19 cellular contexts compared by ENCODE assay signal in the genomic region with DNA sequence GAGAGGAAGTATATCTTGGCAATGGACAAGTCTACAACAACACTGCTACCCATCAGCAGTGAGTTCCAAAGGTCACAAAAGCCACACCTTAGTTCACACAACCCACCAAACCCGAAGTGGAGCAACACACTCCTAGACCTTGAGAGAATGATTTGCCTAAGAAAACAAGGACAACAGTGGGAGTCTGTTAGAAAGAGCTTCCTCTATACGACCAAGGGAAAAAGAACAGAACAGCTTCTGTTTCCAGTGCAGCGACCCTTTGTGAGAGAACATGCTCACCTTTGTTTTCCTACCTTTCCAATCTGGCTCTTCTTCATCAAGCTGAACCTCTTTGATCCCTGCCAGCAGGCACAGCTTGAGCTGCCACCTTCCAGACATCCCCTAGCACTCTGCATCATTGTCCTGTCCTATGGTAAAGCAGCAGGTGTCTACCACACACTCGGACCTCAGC. TPM values are rescaled to one million over a fixed set of nuclear protein-coding genes. Genes with fewer than 3 reads are reported as not detected.
DNase-seq lines count a peak whose midpoint lies in the region; ATAC-seq and TF ChIP-seq lines count a peak whose summit lies in the region.
"Had no signal": no experiment of that assay in that cellular context is flagged by ENCODE, and none has a peak within 500 bp of the region (broad histone marks: within the 10 kb centered on the region; RNA-seq: fewer than 3 reads in every experiment).

No MANE protein-coding gene starts in this region.

- H3K27ac ChIP-seq in PC-3 (ENCODE audit: low read length) (0 out of 2 replicates have a peak overlapping the region, but pooled peaks have one; percentile 94), WERI-Rb-1 (no peak overlapping the region)

- no peaks in the 10 kb centered on the region for H3K36me3 ChIP-seq in PC-3 (ENCODE audit: low read depth, low read length)
- H3K36me3 ChIP-seq in WERI-Rb-1 = no peaks in the 10 kb centered on the region

- H2AFZ ChIP-seq in PC-3 (ENCODE audit: low read length) = no peak overlapping the region

- H3K27me3 Mint-ChIP-seq in progenitor cell of endocrine pancreas = no peaks in the 10 kb centered on the region

- peak overlapping the region; percentile 11 for H3K27ac Mint-ChIP-seq in progenitor cell of endocrine pancreas

- H3K4me1 Mint-ChIP-seq in progenitor cell of endocrine pancreas (ENCODE audit: low read depth) = peaks cover 16% of the 10 kb centered on the region
- H3K4me1 Mint-ChIP-seq: CD4-positive, CD25-positive, alpha-beta regulatory T cell had no signal

- H3K4me3 Mint-ChIP-seq in progenitor cell of endocrine pancreas (ENCODE audit: low read depth) = no peak overlapping the region
- H3K4me3 Mint-ChIP-seq: CD4-positive, CD25-positive, alpha-beta regulatory T cell had no signal

- H3K4me1 ChIP-seq in PC-3 (ENCODE audit: insufficient read depth, low read length) = peaks cover 22% of the 10 kb centered on the region

- no peak overlapping the region for H3K9ac ChIP-seq in PC-3 (ENCODE audit: low read length)

- H4K20me1 ChIP-seq in PC-3 (ENCODE audit: low read length) = no peaks in the 10 kb centered on the region

- no peaks in the 10 kb centered on the region for H3K79me2 ChIP-seq in PC-3 (ENCODE audit: low read length)

- H3K27me3 ChIP-seq in PC-3 (ENCODE audit: low read length) = no peaks in the 10 kb centered on the region
- H3K27me3 ChIP-seq in WERI-Rb-1 (ENCODE audit: insufficient read depth, low read depth, severe bottlenecking) = no peaks in the 10 kb centered on the region

- TF ChIP-seq CTCF in PC-3 (conservative IDR thresholded peaks at IDR 0.05; ENCODE audit: low read depth, low read length) (no peak), progenitor cell of endocrine pancreas (IDR thresholded peaks at IDR 0.05; ENCODE audit: unreplicated experiment) (no peak), GM10266 (IDR thresholded peaks at IDR 0.05; ENCODE audit: control insufficient read depth, insufficient read depth, low read depth, missing control alignments) (no peak), WERI-Rb-1 (IDR thresholded peaks at IDR 0.05; ENCODE audit: low read depth, low read length) (no peak)

- no peak overlapping the region for H3K4me3 ChIP-seq in PC-3 (ENCODE audit: low read length)
- no peak overlapping the region for H3K4me3 ChIP-seq in WERI-Rb-1 (ENCODE audit: low read depth, low read length)

- intact Hi-C loops in PC-3 (cut with micrococcal nuclease) = no loop called here

- no peaks in the 10 kb centered on the region for H3K36me3 Mint-ChIP-seq in progenitor cell of endocrine pancreas (ENCODE audit: insufficient read depth)
- H3K36me3 Mint-ChIP-seq: CD4-positive, CD25-positive, alpha-beta regulatory T cell had no signal

- CTCF ChIA-PET in PC-3 (lab: Charles Lee) = no interaction called here

- DNase-seq in HT-29 (ENCODE audit: low spot score) (peak; percentile 16), PC-3 (no peak), progenitor cell of endocrine pancreas (ENCODE audit: low spot score, unreplicated experiment) (no peak), T-helper 1 cell (no peak), COLO829 (ENCODE audit: low spot score) (no peak), GM10266 (ENCODE audit: extremely low spot score) (no peak), WERI-Rb-1 (no peak)
- DNase-seq: ACHN; CD4-positive, CD25-positive, alpha-beta regulatory T cell; HCEC 1CT; KG1; MM.1S; NCI-H1105 treated with DMSO at 0.1 percent for 48 hours; NCI-H187; NCI-H446; NCI-H774 had no signal

- no peaks in the 10 kb centered on the region for H3K9me3 ChIP-seq in PC-3 (ENCODE audit: low read length)
- H3K9me3 ChIP-seq in WERI-Rb-1 (ENCODE audit: severe bottlenecking) = no peaks in the 10 kb centered on the region

- ATAC-seq in PC-3 = no peak
- peak; percentile 45 for ATAC-seq in esophagus mucosa
- ATAC-seq: Panc1, Right ventricle myocardium inferior had no signal

- no TSS peak for BruUV-seq in PC-3 (replicated peaks; lab: Mats Ljungman, UMichigan)

- no peak overlapping the region for H3K4me2 ChIP-seq in PC-3 (ENCODE audit: low read length)

- peaks cover 5% of the 10 kb centered on the region for H3K9me3 Mint-ChIP-seq in progenitor cell of endocrine pancreas (ENCODE audit: low read depth)

- POLR2A ChIA-PET in PC-3 (lab: Charles Lee; ENCODE audit: unreplicated experiment) = no interaction called here

- no peaks in the 10 kb centered on the region for H3K9me2 ChIP-seq in PC-3 (replicated peaks; ENCODE audit: low read length)

- no peaks in the 10 kb centered on the region for H3F3A ChIP-seq in PC-3 (ENCODE audit: low read length, unreplicated experiment)

RNA-seq across cellular contexts. Expression of a gene that starts 56.7 kb away (rescaled TPM):
- 0.16 and 0.31 TPM in 2 replicates for total RNA-seq in HT-29 (2014; rRNA removed; shearing (Covaris generic))
- 8.0 and 8.2 TPM in 2 replicates for total RNA-seq in PC-3 (2014; rRNA removed)
- 17.7 TPM for total RNA-seq in esophagus mucosa
- 4.5 and 7.3 TPM in 2 replicates for total RNA-seq in progenitor cell of endocrine pancreas
- total RNA-seq: CD4-positive, CD25-positive, alpha-beta regulatory T cell had no signal
